Comparison of ENCODE assay signal across 21 cellular contexts in the genomic region with DNA sequence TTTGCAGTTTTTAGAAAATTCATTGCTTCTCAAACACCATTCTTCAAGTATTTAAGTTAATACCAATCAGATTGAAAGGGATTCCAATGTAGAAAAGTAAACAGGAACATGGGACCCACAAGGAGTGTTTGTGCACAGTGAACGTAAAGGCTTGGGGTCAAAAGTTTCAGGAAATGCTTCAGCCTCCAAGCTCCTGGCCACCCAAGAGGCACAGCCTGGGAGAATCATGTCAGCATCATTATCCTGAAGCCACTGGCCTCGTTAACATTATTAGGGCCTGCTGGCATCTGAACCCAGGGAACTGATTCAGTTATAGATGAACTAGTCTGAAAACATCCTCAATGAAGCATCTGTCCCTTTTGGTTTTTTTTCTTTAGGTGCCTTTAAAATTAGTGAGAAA.
DNase-seq lines count a peak whose midpoint lies in the region; ATAC-seq and TF ChIP-seq lines count a peak whose summit lies in the region.
"Had no signal": no experiment of that assay in that cellular context is flagged by ENCODE, and none has a peak within 500 bp of the region (broad histone marks: within the 10 kb centered on the region; RNA-seq: fewer than 3 reads in every experiment).

No MANE protein-coding gene starts in this region.

- no peak for DNase-seq in MCF 10A (ENCODE audit: unreplicated experiment)
- no peak for DNase-seq in mammary epithelial cell
- no peak for DNase-seq in epithelial cell of prostate (ENCODE audit: low read depth, low spot score)
- DNase-seq in left kidney (ENCODE audit: low read depth, low spot score) = peak; percentile 60
- DNase-seq in uterus = no peak
- no peak for DNase-seq in NCI-H1092 (lab: John Stamatoyannopoulos, UW)
- no peak for DNase-seq in HK-2 (ENCODE audit: unreplicated experiment)
- DNase-seq: 8988T; activated CD4-positive, CD25-positive, alpha-beta regulatory T cell treated with anti-CD3 and anti-CD28 coated beads, Interleukin-2, amount 50 U/mL, for 72 hours; activated CD8-positive, alpha-beta memory T cell treated with anti-CD3 and anti-CD28 coated beads for 24 hours; activated naive CD8-positive, alpha-beta T cell treated with anti-CD3 and anti-CD28 coated beads, Interleukin-2, amount 10 ng/mL, durations not matched to agents 7 days and 5 days; left lung; NCI-H774; PC-3; stimulated activated CD4-positive, alpha-beta T cell treated with anti-CD3 and anti-CD28 coated beads, Interleukin-4, amount 100 ng/mL, for 24 hours; T-helper 9 cell had no signal

- H3K4me3 ChIP-seq in mammary epithelial cell (replicated peaks in 1 of 3; ENCODE audit: insufficient read depth in 1 of 3, low read depth in 2 of 3, low read length in 3 of 3) (no peak overlapping the region), uterus (no peak overlapping the region)
- H3K4me3 ChIP-seq: left lung, ovary, skin epidermis had no signal

- no peak for TF ChIP-seq POLR2A in uterus (IDR thresholded peaks at IDR 0.05)

- intact Hi-C loops in MCF 10A (cut with micrococcal nuclease) = no loop called here
- intact Hi-C loops in mammary epithelial cell (cut with micrococcal nuclease) = no loop called here
- intact Hi-C loops in uterus (cut with DNase I; ENCODE audit: low total_unique reads) = no loop called here

- H3K27me3 ChIP-seq in mammary epithelial cell (ENCODE audit: insufficient read depth, low read length) (no peaks in the 10 kb centered on the region), uterus (no peaks in the 10 kb centered on the region)
- H3K27me3 ChIP-seq: left lung, ovary had no signal

- H3K27ac ChIP-seq in mammary epithelial cell (ENCODE audit: insufficient read depth, low read depth, low read length) = no peak overlapping the region
- H3K27ac ChIP-seq in epithelial cell of prostate = peak overlapping the region; percentile 1
- H3K27ac ChIP-seq in uterus = peak overlapping the region; percentile 35 to 49
- H3K27ac ChIP-seq: left lung, ovary had no signal

- no peak overlapping the region for H3K9ac ChIP-seq in mammary epithelial cell (ENCODE audit: insufficient read depth, low read length)

- CTCF ChIA-PET in MCF 10A (lab: Yijun Ruan, JAX) = no interaction called here
- CTCF ChIA-PET in mammary epithelial cell (lab: Charles Lee; ENCODE audit: low non-redundant PET) = no interaction called here

- H3K36me3 ChIP-seq in mammary epithelial cell (ENCODE audit: insufficient read depth, low read length) (no peaks in the 10 kb centered on the region), uterus (no peaks in the 10 kb centered on the region)
- H3K36me3 ChIP-seq: left lung, ovary had no signal

- H3K9me3 ChIP-seq in mammary epithelial cell (replicated peaks; ENCODE audit: insufficient read depth, low read length) (no peaks in the 10 kb centered on the region), uterus (no peaks in the 10 kb centered on the region)
- H3K9me3 ChIP-seq: left lung, ovary had no signal

- no TSS peak for BruUV-seq in MCF 10A (replicated peaks; lab: Mats Ljungman, UMichigan)
- no TSS peak for BruUV-seq in mammary epithelial cell (replicated peaks; lab: Mats Ljungman, UMichigan)

- ATAC-seq in HG02970 (IDR thresholded peaks at IDR 0.05; ENCODE audit: low FRiP score, unreplicated experiment) = no peak
- ATAC-seq: left lung, PC-3 had no signal

- H3K4me2 ChIP-seq in mammary epithelial cell (ENCODE audit: insufficient read depth, low read depth, low read length) = no peak overlapping the region

- no peaks in the 10 kb centered on the region for H3K27me3 Mint-ChIP-seq in MCF 10A (ENCODE audit: insufficient read depth, unreplicated experiment)

- no peaks in the 10 kb centered on the region for H3K36me3 Mint-ChIP-seq in MCF 10A (ENCODE audit: insufficient read depth, unreplicated experiment)
- H3K36me3 Mint-ChIP-seq: activated naive CD8-positive, alpha-beta T cell treated with anti-CD3 and anti-CD28 coated beads, Interleukin-2, amount 10 ng/mL, durations not matched to agents 7 days and 5 days; CD14-positive monocyte had no signal

- peak overlapping the region; percentile 17 for H3K27ac Mint-ChIP-seq in MCF 10A (ENCODE audit: low read depth, unreplicated experiment)
- H3K27ac Mint-ChIP-seq: activated naive CD8-positive, alpha-beta T cell treated with anti-CD3 and anti-CD28 coated beads, Interleukin-2, amount 10 ng/mL, durations not matched to agents 7 days and 5 days; activated T-helper 1 cell treated with anti-CD3 and anti-CD28 coated beads, Interleukin-12 subunit alpha, Interleukin-12 subunit beta, Interleukin-2, Interleukin-4 antibody, amounts not matched to agents 30 ng/mL and 10 ng/mL and 1 ng/mL, durations not matched to agents 14 hours and 24 hours and 36 hours had no signal

- POLR2A ChIA-PET in MCF 10A (lab: Yijun Ruan, JAX) = interaction anchor here (1.0 kb wide), 1 partner anchor 119 kb away, joined by 5 read pairs; no protein-coding TSS in a partner anchor

- in situ Hi-C loops in mammary epithelial cell (cut with MboI; ENCODE audit: low sequenced_read_pairs in 2 of 2) = no loop called here

- TF ChIP-seq CTCF in MCF 10A (IDR thresholded peaks at IDR 0.05; ENCODE audit: unreplicated experiment) (no peak), mammary epithelial cell (conservative IDR thresholded peaks at IDR 0.05 in 1 of 2, IDR thresholded peaks at IDR 0.05 in 1 of 2; ENCODE audit: extremely low read depth in 1 of 2, insufficient read depth in 1 of 2, low read depth in 1 of 2, low read length in 2 of 2) (no peak), uterus (IDR thresholded peaks at IDR 0.05) (no peak)

- H3K9me3 Mint-ChIP-seq in MCF 10A (ENCODE audit: unreplicated experiment) = no peaks in the 10 kb centered on the region
- H3K9me3 Mint-ChIP-seq: activated naive CD8-positive, alpha-beta T cell treated with anti-CD3 and anti-CD28 coated beads, Interleukin-2, amount 10 ng/mL, durations not matched to agents 7 days and 5 days; activated T-helper 1 cell treated with anti-CD3 and anti-CD28 coated beads, Interleukin-12 subunit alpha, Interleukin-12 subunit beta, Interleukin-2, Interleukin-4 antibody, amounts not matched to agents 30 ng/mL and 10 ng/mL and 1 ng/mL, durations not matched to agents 14 hours and 24 hours and 36 hours had no signal

- 83% methylated on average over 2 of the region's 2 CpGs for WGBS in mammary epithelial cell (ENCODE audit: low coverage, missing lambda C conversion rate)

- no peak overlapping the region for H2AFZ ChIP-seq in mammary epithelial cell (ENCODE audit: low read depth, low read length)

- H3K4me3 Mint-ChIP-seq in MCF 10A (ENCODE audit: unreplicated experiment) = no peak overlapping the region
- H3K4me3 Mint-ChIP-seq: activated naive CD8-positive, alpha-beta T cell treated with anti-CD3 and anti-CD28 coated beads, Interleukin-2, amount 10 ng/mL, durations not matched to agents 7 days and 5 days; activated T-helper 1 cell treated with anti-CD3 and anti-CD28 coated beads, Interleukin-12 subunit alpha, Interleukin-12 subunit beta, Interleukin-2, Interleukin-4 antibody, amounts not matched to agents 30 ng/mL and 10 ng/mL and 1 ng/mL, durations not matched to agents 14 hours and 24 hours and 36 hours; CD14-positive monocyte had no signal

- dilution Hi-C loops in mammary epithelial cell (cut with HindIII; ENCODE audit: low sequenced_read_pairs) = no loop called here

- H3K4me1 ChIP-seq in mammary epithelial cell (ENCODE audit: insufficient read depth, low read length) = peaks cover 11% of the 10 kb centered on the region
- H3K4me1 ChIP-seq in uterus = peaks cover 0 to 6% of the 10 kb centered on the region in 2 donors
- H3K4me1 ChIP-seq: left lung had no signal

- peaks cover 10% of the 10 kb centered on the region for H3K4me1 Mint-ChIP-seq in MCF 10A (ENCODE audit: insufficient read depth, unreplicated experiment)
- H3K4me1 Mint-ChIP-seq: activated naive CD8-positive, alpha-beta T cell treated with anti-CD3 and anti-CD28 coated beads, Interleukin-2, amount 10 ng/mL, durations not matched to agents 7 days and 5 days; CD14-positive monocyte had no signal

- H3K79me2 ChIP-seq in mammary epithelial cell (ENCODE audit: insufficient read depth, low read length) = no peaks in the 10 kb centered on the region

- H4K20me1 ChIP-seq in mammary epithelial cell (ENCODE audit: insufficient read depth, low read length) = no peaks in the 10 kb centered on the region
